ENCODE assay signal across 10 cellular contexts in genomic region chr11:113627297-113627696, GRCh38.
"Had no signal": no experiment of that assay in that cellular context is flagged by ENCODE, and none has a peak within 500 bp of the region (broad histone marks: within the 10 kb centered on the region; RNA-seq: fewer than 3 reads in every experiment).

No MANE protein-coding gene starts in this region.

- H2AFZ ChIP-seq: GM23248 had no signal

- H3K4me3 ChIP-seq: GM23248 had no signal

- FAIRE-seq: H54 had no signal

- H3K27ac ChIP-seq: GM23248, HL-60, KMS-11 had no signal

- H3K9ac ChIP-seq: GM23248, KMS-11 had no signal

- H3K4me2 ChIP-seq: KMS-11 had no signal

- DNase-seq: GOT3, H9, HCEC 1CT, HFFc6, IMR-90, KBM-7 had no signal

- H3K4me3 Mint-ChIP-seq: H9, HFFc6 had no signal

- H3K27ac Mint-ChIP-seq: H9, HFFc6 had no signal

- H3K9me3 Mint-ChIP-seq: H9 had no signal
